Comparison of ENCODE assay signal across 18 cellular contexts in genomic region chr11:100356035-100356434, GRCh38.
DNase-seq lines count a peak whose midpoint lies in the region; ATAC-seq, FAIRE-seq and TF ChIP-seq lines count a peak whose summit lies in the region.
"Had no signal": no experiment of that assay in that cellular context is flagged by ENCODE, and none has a peak within 500 bp of the region (broad histone marks: within the 10 kb centered on the region; RNA-seq: fewer than 3 reads in every experiment).

No MANE protein-coding gene starts in this region.

- H3K27me3 ChIP-seq in bronchial epithelial cell (ENCODE audit: control insufficient read depth, insufficient read depth, low read length), result no peaks in the 10 kb centered on the region

- H3K9me3 Mint-ChIP-seq in type B pancreatic cell (no peaks in the 10 kb centered on the region), MCF 10A (ENCODE audit: unreplicated experiment) (no peaks in the 10 kb centered on the region)
- H3K9me3 Mint-ChIP-seq in activated T-cell treated with anti-CD3 and anti-CD28 coated beads, Interleukin-2, amount 50 U/mL, for 4 hours, result peaks cover 13% of the 10 kb centered on the region

- FAIRE-seq in bronchial epithelial cell (lab: Jason Lieb, UNC), result no peak
- FAIRE-seq: A204.1, H54 had no signal

- no peaks in the 10 kb centered on the region for H3K27me3 Mint-ChIP-seq in type B pancreatic cell
- no peaks in the 10 kb centered on the region for H3K27me3 Mint-ChIP-seq in activated T-cell treated with anti-CD3 and anti-CD28 coated beads, Interleukin-2, amount 50 U/mL, for 4 hours (ENCODE audit: low read depth)
- no peaks in the 10 kb centered on the region for H3K27me3 Mint-ChIP-seq in MCF 10A (ENCODE audit: insufficient read depth, unreplicated experiment)

- H3K4me1 Mint-ChIP-seq in type B pancreatic cell (ENCODE audit: unreplicated experiment) (peaks cover 4% of the 10 kb centered on the region), MCF 10A (ENCODE audit: insufficient read depth, unreplicated experiment) (no peaks in the 10 kb centered on the region)
- H3K4me1 Mint-ChIP-seq in activated T-cell treated with anti-CD3 and anti-CD28 coated beads, Interleukin-2, amount 50 U/mL, for 4 hours (ENCODE audit: low read depth), result no peaks in the 10 kb centered on the region

- BruUV-seq in MCF 10A (replicated peaks; lab: Mats Ljungman, UMichigan), result no TSS peak

- no peak overlapping the region for H3K4me3 ChIP-seq in bronchial epithelial cell (ENCODE audit: low read depth, low read length)

- ATAC-seq in activated T-cell treated with anti-CD3 and anti-CD28 coated beads, Interleukin-2, amount 50 U/mL, for 4 hours, result no peak

- TF ChIP-seq CTCF in bronchial epithelial cell (IDR thresholded peaks at IDR 0.05; ENCODE audit: insufficient read depth, low read length, severe bottlenecking) (no peak), type B pancreatic cell (conservative IDR thresholded peaks at IDR 0.05) (no peak), MCF 10A (IDR thresholded peaks at IDR 0.05; ENCODE audit: unreplicated experiment) (no peak)

- peak overlapping the region; percentile 4 for H3K4me3 Mint-ChIP-seq in type B pancreatic cell
- H3K4me3 Mint-ChIP-seq in activated T-cell treated with anti-CD3 and anti-CD28 coated beads, Interleukin-2, amount 50 U/mL, for 4 hours, result no peak overlapping the region
- no peak overlapping the region for H3K4me3 Mint-ChIP-seq in MCF 10A (ENCODE audit: unreplicated experiment)

- H3K27ac Mint-ChIP-seq in type B pancreatic cell (no peak overlapping the region), MCF 10A (ENCODE audit: low read depth, unreplicated experiment) (no peak overlapping the region)

- H3K36me3 Mint-ChIP-seq in type B pancreatic cell, result no peaks in the 10 kb centered on the region
- no peaks in the 10 kb centered on the region for H3K36me3 Mint-ChIP-seq in activated T-cell treated with anti-CD3 and anti-CD28 coated beads, Interleukin-2, amount 50 U/mL, for 4 hours (ENCODE audit: insufficient read depth)
- H3K36me3 Mint-ChIP-seq in MCF 10A (ENCODE audit: insufficient read depth, unreplicated experiment), result no peaks in the 10 kb centered on the region

- POLR2A ChIA-PET in MCF 10A (lab: Yijun Ruan, JAX), result no interaction called here

- CTCF ChIA-PET in MCF 10A (lab: Yijun Ruan, JAX), result no interaction called here

- no peaks in the 10 kb centered on the region for H3K36me3 ChIP-seq in bronchial epithelial cell (ENCODE audit: control insufficient read depth, insufficient read depth, low read length)

- intact Hi-C loops in MCF 10A (cut with micrococcal nuclease), result no loop called here

- peak; percentile 36 for DNase-seq in NCI-H748 (lab: John Stamatoyannopoulos, UW; ENCODE audit: unreplicated experiment)
- no peak for DNase-seq in NCI-H748 treated with DMSO at 0.1 percent for 48 hours (lab: John Stamatoyannopoulos, UW)
- peak; percentile 29 for DNase-seq in NCI-H146 treated with DMSO at 0.1 percent for 48 hours (lab: John Stamatoyannopoulos, UW; ENCODE audit: unreplicated experiment)
- DNase-seq in bronchial epithelial cell (ENCODE audit: low read depth), result peak; percentile 57
- DNase-seq in type B pancreatic cell (ENCODE audit: extremely low spot score, unreplicated experiment), result no peak
- no peak for DNase-seq in activated T-cell treated with anti-CD3 and anti-CD28 coated beads, Interleukin-2, amount 50 U/mL, for 4 hours
- DNase-seq in NCI-H1436 (lab: John Stamatoyannopoulos, UW), result no peak
- no peak for DNase-seq in MCF 10A (ENCODE audit: unreplicated experiment)
- DNase-seq: COR-L47, Karpas-422, MV-4-11, NCI-H187, NCI-H2171, NCI-H510A, SK-N-SH, T-helper 1 cell had no signal

Comparison
In these comparisons a context has a peak if more than half of its experiments do, and no peak if none do; other contexts are left out.
1. DNase-seq: peak in NCI-H748 (single experiment), NCI-H146 treated with DMSO at 0.1 percent for 48 hours (single experiment) and bronchial epithelial cell (single experiment); none in NCI-H748 treated with DMSO at 0.1 percent for 48 hours (single experiment), type B pancreatic cell (single experiment), activated T-cell treated with anti-CD3 and anti-CD28 coated beads, Interleukin-2, amount 50 U/mL, for 4 hours (single experiment), NCI-H1436 (single experiment) and MCF 10A (single experiment).